Comparison of ENCODE assay signal across 1 cellular context in the genomic region with DNA sequence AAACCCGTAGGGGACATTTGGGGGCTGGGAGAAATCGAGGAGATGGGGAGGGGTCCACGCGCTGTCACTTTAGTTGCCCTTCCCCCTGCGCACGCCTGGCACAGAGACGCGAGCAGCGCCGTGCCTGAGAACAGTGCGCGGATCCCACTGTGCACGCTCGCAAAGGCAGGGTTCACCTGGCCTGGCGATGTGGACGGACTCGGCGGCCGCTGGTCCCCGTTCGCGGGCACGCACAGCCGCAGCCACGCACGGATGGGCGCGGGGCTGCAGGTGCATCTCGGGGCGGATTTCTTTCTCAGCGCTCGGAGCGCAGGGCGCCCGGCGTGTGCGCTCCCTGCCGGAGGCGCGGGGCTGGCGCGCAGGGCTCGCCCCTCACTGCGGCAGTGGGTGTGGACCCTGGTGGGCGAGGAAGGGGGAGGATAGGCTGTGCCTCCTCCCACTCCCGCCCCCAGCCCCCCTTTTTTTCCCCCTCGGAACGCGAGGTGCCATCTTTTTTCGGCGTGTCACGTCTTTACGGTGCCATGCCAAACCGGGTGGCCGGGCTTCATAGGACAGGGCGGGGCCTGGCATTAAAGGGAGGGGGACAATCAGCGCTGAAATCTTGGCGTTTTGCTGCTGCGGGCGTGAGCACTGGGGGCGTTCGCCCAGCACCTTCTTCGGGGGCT.
TF ChIP-seq lines count a peak whose summit lies in the region.

No MANE protein-coding gene starts in this region.

TF ChIP-seq in HepG2, 621 proteins besides CTCF, POLR2A, EP300 and RAD21 (continued from another document):
- TF ChIP-seq, protein P1, sequence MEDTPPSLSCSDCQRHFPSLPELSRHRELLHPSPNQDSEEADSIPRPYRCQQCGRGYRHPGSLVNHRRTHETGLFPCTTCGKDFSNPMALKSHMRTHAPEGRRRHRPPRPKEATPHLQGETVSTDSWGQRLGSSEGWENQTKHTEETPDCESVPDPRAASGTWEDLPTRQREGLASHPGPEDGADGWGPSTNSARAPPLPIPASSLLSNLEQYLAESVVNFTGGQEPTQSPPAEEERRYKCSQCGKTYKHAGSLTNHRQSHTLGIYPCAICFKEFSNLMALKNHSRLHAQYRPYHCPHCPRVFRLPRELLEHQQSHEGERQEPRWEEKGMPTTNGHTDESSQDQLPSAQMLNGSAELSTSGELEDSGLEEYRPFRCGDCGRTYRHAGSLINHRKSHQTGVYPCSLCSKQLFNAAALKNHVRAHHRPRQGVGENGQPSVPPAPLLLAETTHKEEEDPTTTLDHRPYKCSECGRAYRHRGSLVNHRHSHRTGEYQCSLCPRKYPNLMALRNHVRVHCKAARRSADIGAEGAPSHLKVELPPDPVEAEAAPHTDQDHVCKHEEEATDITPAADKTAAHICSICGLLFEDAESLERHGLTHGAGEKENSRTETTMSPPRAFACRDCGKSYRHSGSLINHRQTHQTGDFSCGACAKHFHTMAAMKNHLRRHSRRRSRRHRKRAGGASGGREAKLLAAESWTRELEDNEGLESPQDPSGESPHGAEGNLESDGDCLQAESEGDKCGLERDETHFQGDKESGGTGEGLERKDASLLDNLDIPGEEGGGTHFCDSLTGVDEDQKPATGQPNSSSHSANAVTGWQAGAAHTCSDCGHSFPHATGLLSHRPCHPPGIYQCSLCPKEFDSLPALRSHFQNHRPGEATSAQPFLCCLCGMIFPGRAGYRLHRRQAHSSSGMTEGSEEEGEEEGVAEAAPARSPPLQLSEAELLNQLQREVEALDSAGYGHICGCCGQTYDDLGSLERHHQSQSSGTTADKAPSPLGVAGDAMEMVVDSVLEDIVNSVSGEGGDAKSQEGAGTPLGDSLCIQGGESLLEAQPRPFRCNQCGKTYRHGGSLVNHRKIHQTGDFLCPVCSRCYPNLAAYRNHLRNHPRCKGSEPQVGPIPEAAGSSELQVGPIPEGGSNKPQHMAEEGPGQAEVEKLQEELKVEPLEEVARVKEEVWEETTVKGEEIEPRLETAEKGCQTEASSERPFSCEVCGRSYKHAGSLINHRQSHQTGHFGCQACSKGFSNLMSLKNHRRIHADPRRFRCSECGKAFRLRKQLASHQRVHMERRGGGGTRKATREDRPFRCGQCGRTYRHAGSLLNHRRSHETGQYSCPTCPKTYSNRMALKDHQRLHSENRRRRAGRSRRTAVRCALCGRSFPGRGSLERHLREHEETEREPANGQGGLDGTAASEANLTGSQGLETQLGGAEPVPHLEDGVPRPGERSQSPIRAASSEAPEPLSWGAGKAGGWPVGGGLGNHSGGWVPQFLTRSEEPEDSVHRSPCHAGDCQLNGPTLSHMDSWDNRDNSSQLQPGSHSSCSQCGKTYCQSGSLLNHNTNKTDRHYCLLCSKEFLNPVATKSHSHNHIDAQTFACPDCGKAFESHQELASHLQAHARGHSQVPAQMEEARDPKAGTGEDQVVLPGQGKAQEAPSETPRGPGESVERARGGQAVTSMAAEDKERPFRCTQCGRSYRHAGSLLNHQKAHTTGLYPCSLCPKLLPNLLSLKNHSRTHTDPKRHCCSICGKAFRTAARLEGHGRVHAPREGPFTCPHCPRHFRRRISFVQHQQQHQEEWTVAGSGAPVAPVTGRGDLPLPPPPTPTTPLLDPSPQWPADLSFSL (CRISPR knock-in tag; IDR thresholded peaks at IDR 0.05), result 0 out of 2 replicates have a peak, but pooled peaks have one; percentile 11
- TF ChIP-seq, protein P2, sequence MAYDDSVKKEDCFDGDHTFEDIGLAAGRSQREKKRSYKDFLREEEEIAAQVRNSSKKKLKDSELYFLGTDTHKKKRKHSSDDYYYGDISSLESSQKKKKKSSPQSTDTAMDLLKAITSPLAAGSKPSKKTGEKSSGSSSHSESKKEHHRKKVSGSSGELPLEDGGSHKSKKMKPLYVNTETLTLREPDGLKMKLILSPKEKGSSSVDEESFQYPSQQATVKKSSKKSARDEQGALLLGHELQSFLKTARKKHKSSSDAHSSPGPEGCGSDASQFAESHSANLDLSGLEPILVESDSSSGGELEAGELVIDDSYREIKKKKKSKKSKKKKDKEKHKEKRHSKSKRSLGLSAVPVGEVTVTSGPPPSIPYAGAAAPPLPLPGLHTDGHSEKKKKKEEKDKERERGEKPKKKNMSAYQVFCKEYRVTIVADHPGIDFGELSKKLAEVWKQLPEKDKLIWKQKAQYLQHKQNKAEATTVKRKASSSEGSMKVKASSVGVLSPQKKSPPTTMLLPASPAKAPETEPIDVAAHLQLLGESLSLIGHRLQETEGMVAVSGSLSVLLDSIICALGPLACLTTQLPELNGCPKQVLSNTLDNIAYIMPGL (CRISPR knock-in tag; IDR thresholded peaks at IDR 0.05; ENCODE audit: borderline replicate concordance in 1 of 2, low read depth in 1 of 2), result 0 out of 4 replicates have a peak, but pooled peaks of 1 of the 2 experiments have one; percentile 41
- peak; percentile 12; the same call in 1 of the 2 replicates for TF ChIP-seq SAP130 (CRISPR knock-in tag; IDR thresholded peaks at IDR 0.05; ENCODE audit: low read depth)
- peak; percentile 82 for TF ChIP-seq HNRNPK (IDR thresholded peaks at IDR 0.05; ENCODE audit: low read depth, low read length, poor library complexity, severe bottlenecking)
- peak; percentile 28; the same call in 1 of the 2 replicates for TF ChIP-seq HDAC1 (CRISPR knock-in tag; IDR thresholded peaks at IDR 0.05)
- no peak for TF ChIP-seq SAFB2 (CRISPR knock-in tag; IDR thresholded peaks at IDR 0.05; ENCODE audit: borderline replicate concordance, low read depth)
- TF ChIP-seq MTA1 (CRISPR knock-in tag; IDR thresholded peaks at IDR 0.05; ENCODE audit: borderline replicate concordance), result peak; percentile 76; the same call in 1 of the 2 replicates
- TF ChIP-seq, protein P3, sequence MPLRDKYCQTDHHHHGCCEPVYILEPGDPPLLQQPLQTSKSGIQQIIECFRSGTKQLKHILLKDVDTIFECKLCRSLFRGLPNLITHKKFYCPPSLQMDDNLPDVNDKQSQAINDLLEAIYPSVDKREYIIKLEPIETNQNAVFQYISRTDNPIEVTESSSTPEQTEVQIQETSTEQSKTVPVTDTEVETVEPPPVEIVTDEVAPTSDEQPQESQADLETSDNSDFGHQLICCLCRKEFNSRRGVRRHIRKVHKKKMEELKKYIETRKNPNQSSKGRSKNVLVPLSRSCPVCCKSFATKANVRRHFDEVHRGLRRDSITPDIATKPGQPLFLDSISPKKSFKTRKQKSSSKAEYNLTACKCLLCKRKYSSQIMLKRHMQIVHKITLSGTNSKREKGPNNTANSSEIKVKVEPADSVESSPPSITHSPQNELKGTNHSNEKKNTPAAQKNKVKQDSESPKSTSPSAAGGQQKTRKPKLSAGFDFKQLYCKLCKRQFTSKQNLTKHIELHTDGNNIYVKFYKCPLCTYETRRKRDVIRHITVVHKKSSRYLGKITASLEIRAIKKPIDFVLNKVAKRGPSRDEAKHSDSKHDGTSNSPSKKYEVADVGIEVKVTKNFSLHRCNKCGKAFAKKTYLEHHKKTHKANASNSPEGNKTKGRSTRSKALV (CRISPR knock-in tag; IDR thresholded peaks at IDR 0.05), result peak; percentile 100
- peak; percentile 27; the same call in 1 of the 2 replicates for TF ChIP-seq YEATS4 (CRISPR knock-in tag; IDR thresholded peaks at IDR 0.05; ENCODE audit: borderline replicate concordance)
- TF ChIP-seq YY1 (IDR thresholded peaks at IDR 0.05; ENCODE audit: insufficient read depth, insufficient replicate concordance, low read depth, low read length), result peak; percentile 9
- TF ChIP-seq PHF8 (CRISPR knock-in tag; IDR thresholded peaks at IDR 0.05), result peak; percentile 19; the same call in 1 of the 2 replicates
- no peak for TF ChIP-seq ZNF350 (CRISPR knock-in tag; IDR thresholded peaks at IDR 0.05; ENCODE audit: borderline replicate concordance, low read depth)
- TF ChIP-seq, protein P4, sequence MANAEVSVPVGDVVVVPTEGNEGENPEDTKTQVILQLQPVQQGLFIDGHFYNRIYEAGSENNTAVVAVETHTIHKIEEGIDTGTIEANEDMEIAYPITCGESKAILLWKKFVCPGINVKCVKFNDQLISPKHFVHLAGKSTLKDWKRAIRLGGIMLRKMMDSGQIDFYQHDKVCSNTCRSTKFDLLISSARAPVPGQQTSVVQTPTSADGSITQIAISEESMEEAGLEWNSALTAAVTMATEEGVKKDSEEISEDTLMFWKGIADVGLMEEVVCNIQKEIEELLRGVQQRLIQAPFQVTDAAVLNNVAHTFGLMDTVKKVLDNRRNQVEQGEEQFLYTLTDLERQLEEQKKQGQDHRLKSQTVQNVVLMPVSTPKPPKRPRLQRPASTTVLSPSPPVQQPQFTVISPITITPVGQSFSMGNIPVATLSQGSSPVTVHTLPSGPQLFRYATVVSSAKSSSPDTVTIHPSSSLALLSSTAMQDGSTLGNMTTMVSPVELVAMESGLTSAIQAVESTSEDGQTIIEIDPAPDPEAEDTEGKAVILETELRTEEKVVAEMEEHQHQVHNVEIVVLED (CRISPR knock-in tag; IDR thresholded peaks at IDR 0.05; ENCODE audit: borderline replicate concordance), result peak; percentile 27; the same call in 1 of the 2 replicates
- TF ChIP-seq HOXA3 (CRISPR knock-in tag; IDR thresholded peaks at IDR 0.05), result 0 out of 2 replicates have a peak, but pooled peaks have one; percentile 39
- TF ChIP-seq MXD4 (CRISPR knock-in tag; IDR thresholded peaks at IDR 0.05), result no peak
- 0 out of 2 replicates have a peak, but pooled peaks have one; percentile 8 for TF ChIP-seq KDM5B (CRISPR knock-in tag; IDR thresholded peaks at IDR 0.05; ENCODE audit: borderline replicate concordance)
- TF ChIP-seq, protein P5, sequence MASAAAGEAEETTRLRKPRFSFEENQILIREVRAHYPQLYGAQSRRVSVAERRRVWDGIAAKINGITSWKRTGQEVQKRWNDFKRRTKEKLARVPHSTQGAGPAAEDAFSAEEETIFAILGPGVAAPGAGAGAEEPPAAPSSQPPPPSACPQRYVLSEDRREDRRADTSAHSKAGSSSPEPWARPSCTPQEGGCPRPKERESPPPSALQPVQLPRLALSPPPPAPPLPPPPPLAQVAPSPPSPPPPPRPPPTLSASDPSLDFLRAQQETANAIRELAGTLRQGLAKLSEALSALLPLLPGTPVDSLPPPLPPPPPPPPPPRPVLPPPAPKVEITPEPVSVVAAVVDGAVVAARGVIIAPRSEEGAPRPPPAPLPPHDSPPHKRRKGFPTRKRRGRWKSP (CRISPR knock-in tag; IDR thresholded peaks at IDR 0.05), result peak; percentile 98
- TF ChIP-seq ETV5 (CRISPR knock-in tag; IDR thresholded peaks at IDR 0.05; ENCODE audit: borderline replicate concordance), result peak; percentile 38; the same call in 1 of the 2 replicates
- TF ChIP-seq ZNF891 (CRISPR knock-in tag; IDR thresholded peaks at IDR 0.05), result 0 out of 2 replicates have a peak, but pooled peaks have one; percentile 24
- TF ChIP-seq ZNF572 (CRISPR knock-in tag; IDR thresholded peaks at IDR 0.05), result no peak
- TF ChIP-seq, protein P6, sequence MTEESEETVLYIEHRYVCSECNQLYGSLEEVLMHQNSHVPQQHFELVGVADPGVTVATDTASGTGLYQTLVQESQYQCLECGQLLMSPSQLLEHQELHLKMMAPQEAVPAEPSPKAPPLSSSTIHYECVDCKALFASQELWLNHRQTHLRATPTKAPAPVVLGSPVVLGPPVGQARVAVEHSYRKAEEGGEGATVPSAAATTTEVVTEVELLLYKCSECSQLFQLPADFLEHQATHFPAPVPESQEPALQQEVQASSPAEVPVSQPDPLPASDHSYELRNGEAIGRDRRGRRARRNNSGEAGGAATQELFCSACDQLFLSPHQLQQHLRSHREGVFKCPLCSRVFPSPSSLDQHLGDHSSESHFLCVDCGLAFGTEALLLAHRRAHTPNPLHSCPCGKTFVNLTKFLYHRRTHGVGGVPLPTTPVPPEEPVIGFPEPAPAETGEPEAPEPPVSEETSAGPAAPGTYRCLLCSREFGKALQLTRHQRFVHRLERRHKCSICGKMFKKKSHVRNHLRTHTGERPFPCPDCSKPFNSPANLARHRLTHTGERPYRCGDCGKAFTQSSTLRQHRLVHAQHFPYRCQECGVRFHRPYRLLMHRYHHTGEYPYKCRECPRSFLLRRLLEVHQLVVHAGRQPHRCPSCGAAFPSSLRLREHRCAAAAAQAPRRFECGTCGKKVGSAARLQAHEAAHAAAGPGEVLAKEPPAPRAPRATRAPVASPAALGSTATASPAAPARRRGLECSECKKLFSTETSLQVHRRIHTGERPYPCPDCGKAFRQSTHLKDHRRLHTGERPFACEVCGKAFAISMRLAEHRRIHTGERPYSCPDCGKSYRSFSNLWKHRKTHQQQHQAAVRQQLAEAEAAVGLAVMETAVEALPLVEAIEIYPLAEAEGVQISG (CRISPR knock-in tag; IDR thresholded peaks at IDR 0.05), result peak; percentile 27; the same call in 1 of the 2 replicates
- no peak for TF ChIP-seq NR1H2 (CRISPR knock-in tag; IDR thresholded peaks at IDR 0.05; ENCODE audit: borderline replicate concordance, low read depth)
- TF ChIP-seq SIN3A (IDR thresholded peaks at IDR 0.05; ENCODE audit: borderline replicate concordance, low read depth, low read length), result 0 out of 2 replicates have a peak, but pooled peaks have one; percentile 28
- TF ChIP-seq MTF2 (CRISPR knock-in tag; IDR thresholded peaks at IDR 0.05; ENCODE audit: borderline replicate concordance), result peak; percentile 82
- 0 out of 2 replicates have a peak, but pooled peaks have one; percentile 20 for TF ChIP-seq ZNF777 (CRISPR knock-in tag; IDR thresholded peaks at IDR 0.05)
- TF ChIP-seq, protein P7, sequence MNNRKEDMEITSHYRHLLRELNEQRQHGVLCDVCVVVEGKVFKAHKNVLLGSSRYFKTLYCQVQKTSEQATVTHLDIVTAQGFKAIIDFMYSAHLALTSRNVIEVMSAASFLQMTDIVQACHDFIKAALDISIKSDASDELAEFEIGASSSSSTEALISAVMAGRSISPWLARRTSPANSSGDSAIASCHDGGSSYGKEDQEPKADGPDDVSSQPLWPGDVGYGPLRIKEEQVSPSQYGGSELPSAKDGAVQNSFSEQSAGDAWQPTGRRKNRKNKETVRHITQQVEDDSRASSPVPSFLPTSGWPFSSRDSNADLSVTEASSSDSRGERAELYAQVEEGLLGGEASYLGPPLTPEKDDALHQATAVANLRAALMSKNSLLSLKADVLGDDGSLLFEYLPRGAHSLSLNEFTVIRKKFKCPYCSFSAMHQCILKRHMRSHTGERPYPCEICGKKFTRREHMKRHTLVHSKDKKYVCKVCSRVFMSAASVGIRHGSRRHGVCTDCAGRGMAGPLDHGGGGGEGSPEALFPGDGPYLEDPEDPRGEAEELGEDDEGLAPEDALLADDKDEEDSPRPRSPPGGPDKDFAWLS (CRISPR knock-in tag; IDR thresholded peaks at IDR 0.05; ENCODE audit: borderline replicate concordance), result no peak
- TF ChIP-seq, protein P8, sequence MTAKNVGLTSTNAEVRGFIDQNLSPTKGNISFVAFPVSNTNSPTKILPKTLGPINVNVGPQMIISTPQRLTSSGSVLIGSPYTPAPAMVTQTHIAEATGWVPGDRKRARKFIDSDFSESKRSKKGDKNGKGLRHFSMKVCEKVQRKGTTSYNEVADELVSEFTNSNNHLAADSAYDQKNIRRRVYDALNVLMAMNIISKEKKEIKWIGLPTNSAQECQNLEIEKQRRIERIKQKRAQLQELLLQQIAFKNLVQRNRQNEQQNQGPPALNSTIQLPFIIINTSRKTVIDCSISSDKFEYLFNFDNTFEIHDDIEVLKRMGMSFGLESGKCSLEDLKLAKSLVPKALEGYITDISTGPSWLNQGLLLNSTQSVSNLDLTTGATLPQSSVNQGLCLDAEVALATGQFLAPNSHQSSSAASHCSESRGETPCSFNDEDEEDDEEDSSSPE (CRISPR knock-in tag; IDR thresholded peaks at IDR 0.05), result peak; percentile 33; the same call in 1 of the 2 replicates
- TF ChIP-seq ZFY (CRISPR knock-in tag; IDR thresholded peaks at IDR 0.05), result 0 out of 2 replicates have a peak, but pooled peaks have one; percentile 25
- TF ChIP-seq NFKB2 (CRISPR knock-in tag; IDR thresholded peaks at IDR 0.05; ENCODE audit: borderline replicate concordance), result 0 out of 2 replicates have a peak, but pooled peaks have one; percentile 39
- 0 out of 2 replicates have a peak, but pooled peaks have one; percentile 25 for TF ChIP-seq ZNF589 (CRISPR knock-in tag; conservative IDR thresholded peaks at IDR 0.05)
TF ChIP-seq in HepG2: peak in this region for 49.
